9 cellular contexts compared by ENCODE assay signal in genomic region chr4:112109455-112110425, GRCh38. TPM values are rescaled to one million over a fixed set of nuclear protein-coding genes. Genes with fewer than 3 reads are reported as not detected.
A peak's percentile ranks its signal among the peaks of the same experiment; 100 is the strongest.
DNase-seq lines count a peak whose midpoint lies in the region; ATAC-seq and TF ChIP-seq lines count a peak whose summit lies in the region.
"Had no signal": no experiment of that assay in that cellular context is flagged by ENCODE, and none has a peak within 500 bp of the region (broad histone marks: within the 10 kb centered on the region; RNA-seq: fewer than 3 reads in every experiment).

No MANE protein-coding gene starts in this region.

- peak; percentile 55 for ATAC-seq in stimulated activated naive CD8-positive, alpha-beta T cell treated with anti-CD3 and anti-CD28 coated beads, Interleukin-15, amount 100 ng/mL, for 72 hours
- ATAC-seq in stimulated activated naive CD8-positive, alpha-beta T cell treated with anti-CD3 and anti-CD28 coated beads, Interleukin-15, Interleukin-2, amounts not matched to agents 100 U/mL and 50 U/mL, for 24 hours, result no peak
- ATAC-seq in HG03108 (IDR thresholded peaks at IDR 0.05; ENCODE audit: unreplicated experiment) (no peak), left lobe of liver (no peak)

- intact Hi-C loops in colonic mucosa (cut with DNase I), result loop anchor here (5.0 to 10.0 kb wide), 2 partner anchors 33 to 415 kb away; no protein-coding TSS in a partner anchor

- H3K27ac ChIP-seq in KMS-11, result no peak overlapping the region
- peak overlapping the region; percentile 53 for H3K27ac ChIP-seq in colonic mucosa

- peak overlapping the region; percentile 58 for H2AFZ ChIP-seq in KMS-11 (ENCODE audit: low read depth)

- no peak overlapping the region for H3K4me3 ChIP-seq in KMS-11 (IDR thresholded peaks at IDR 0.05; ENCODE audit: insufficient read depth, low read depth, low read length)
- H3K4me3 ChIP-seq in colonic mucosa, result no peak overlapping the region

- H3K36me3 ChIP-seq in KMS-11 (ENCODE audit: insufficient read depth) (no peaks in the 10 kb centered on the region), colonic mucosa (no peaks in the 10 kb centered on the region)

- no peaks in the 10 kb centered on the region for H3K9me3 Mint-ChIP-seq in stimulated activated naive CD8-positive, alpha-beta T cell treated with anti-CD3 and anti-CD28 coated beads, Interleukin-15, amount 100 ng/mL, for 72 hours

- peaks cover 19% of the 10 kb centered on the region for H3K4me1 Mint-ChIP-seq in stimulated activated naive CD8-positive, alpha-beta T cell treated with anti-CD3 and anti-CD28 coated beads, Interleukin-15, amount 100 ng/mL, for 72 hours

- peak overlapping the region; percentile 22 to 38 for H3K27ac Mint-ChIP-seq in stimulated activated naive CD8-positive, alpha-beta T cell treated with anti-CD3 and anti-CD28 coated beads, Interleukin-15, amount 100 ng/mL, for 72 hours
- H3K27ac Mint-ChIP-seq: CD4-positive, CD25-positive, alpha-beta regulatory T cell had no signal

- H3K27me3 ChIP-seq in KMS-11 (ENCODE audit: insufficient read depth, low read depth), result no peaks in the 10 kb centered on the region
- no peaks in the 10 kb centered on the region for H3K27me3 ChIP-seq in colonic mucosa

- H3K9ac ChIP-seq in KMS-11 (no peak overlapping the region), colonic mucosa (ENCODE audit: low read depth in 2 of 2, low read length in 2 of 2) (no peak overlapping the region)

- H3K4me2 ChIP-seq in KMS-11, result 0 out of 2 replicates have a peak overlapping the region, but pooled peaks have one; percentile 11

- peak overlapping the region; percentile 60 to 65 for H3K4me3 Mint-ChIP-seq in stimulated activated naive CD8-positive, alpha-beta T cell treated with anti-CD3 and anti-CD28 coated beads, Interleukin-15, amount 100 ng/mL, for 72 hours
- H3K4me3 Mint-ChIP-seq: CD4-positive, CD25-positive, alpha-beta regulatory T cell had no signal

- H3K4me1 ChIP-seq in KMS-11 (ENCODE audit: low read depth, poor library complexity, severe bottlenecking), result peaks cover 26% of the 10 kb centered on the region
- H3K4me1 ChIP-seq in colonic mucosa, result no peaks in the 10 kb centered on the region

- no peaks in the 10 kb centered on the region for H3K9me3 ChIP-seq in colonic mucosa

- H3K79me2 ChIP-seq in KMS-11 (ENCODE audit: insufficient read depth, low read depth), result no peaks in the 10 kb centered on the region

- no peaks in the 10 kb centered on the region for H3K27me3 Mint-ChIP-seq in stimulated activated naive CD8-positive, alpha-beta T cell treated with anti-CD3 and anti-CD28 coated beads, Interleukin-15, amount 100 ng/mL, for 72 hours
- H3K27me3 Mint-ChIP-seq: CD4-positive, CD25-positive, alpha-beta regulatory T cell had no signal

- TF ChIP-seq CTCF in KMS-11 (conservative IDR thresholded peaks at IDR 0.05; ENCODE audit: low read depth, low read length) (no peak), colonic mucosa (IDR thresholded peaks at IDR 0.05) (no peak)

- no peaks in the 10 kb centered on the region for H4K20me1 ChIP-seq in KMS-11 (ENCODE audit: insufficient read depth)

- DNase-seq in stimulated activated naive CD8-positive, alpha-beta T cell treated with anti-CD3 and anti-CD28 coated beads, Interleukin-15, amount 100 ng/mL, for 72 hours, result no peak
- DNase-seq in stimulated activated naive CD8-positive, alpha-beta T cell treated with anti-CD3 and anti-CD28 coated beads, Interleukin-15, Interleukin-2, amounts not matched to agents 100 U/mL and 50 U/mL, for 24 hours, result no peak
- no peak for DNase-seq in colonic mucosa
- DNase-seq in left lobe of liver (ENCODE audit: low spot score), result no peak
- no peak for DNase-seq in NCI-H1048 (lab: John Stamatoyannopoulos, UW)
- no peak for DNase-seq in C1 segment of cervical spinal cord (lab: John Stamatoyannopoulos, UW)

RNA-seq across cellular contexts. Expression of gene FAM241A, which starts 35.5 kb away (rescaled TPM):
- total RNA-seq in colonic mucosa (1 to 10 TPM; 1.4 to 1.9 TPM), left lobe of liver (1.0 TPM)
